Comparison of ENCODE assay signal across 15 cellular contexts in genomic region chr5:174553556-174553955, GRCh38.
A peak's percentile ranks its signal among the peaks of the same experiment; 100 is the strongest.
DNase-seq lines count a peak whose midpoint lies in the region; ATAC-seq and TF ChIP-seq lines count a peak whose summit lies in the region.
"Had no signal": no experiment of that assay in that cellular context is flagged by ENCODE, and none has a peak within 500 bp of the region (broad histone marks: within the 10 kb centered on the region; RNA-seq: fewer than 3 reads in every experiment).

No MANE protein-coding gene starts in this region.

- ATAC-seq in GM18498 (IDR thresholded peaks at IDR 0.05; ENCODE audit: unreplicated experiment), result no peak
- ATAC-seq in esophagus mucosa, result no peak
- ATAC-seq: PC-3 had no signal

- H3K27me3 ChIP-seq in adrenal gland (peaks cover 5% of the 10 kb centered on the region), tibial artery (no peaks in the 10 kb centered on the region)

- H3K9me3 ChIP-seq in adrenal gland (replicated peaks in 1 of 3) (no peaks in the 10 kb centered on the region), tibial artery (no peaks in the 10 kb centered on the region)

- DNase-seq in adrenal gland (peak in 6 of 7 donors; percentile 13 to 55 (median 25)), coronary artery (ENCODE audit: low spot score) (peak; percentile 92), medulla oblongata (ENCODE audit: extremely low spot score) (peak; percentile 63), tibial artery (peak; percentile 93 to 95)
- DNase-seq in stimulated activated CD4-positive, alpha-beta T cell treated with anti-CD3 and anti-CD28 coated beads, Interleukin-4, amount 100 ng/mL, for 24 hours, result no peak
- DNase-seq: DMS 273 treated with DMSO at 0.1 percent for 48 hours, NCI-H1048, NCI-H146, NCI-H2081, NCI-H774, PC-3 had no signal

- no peak for TF ChIP-seq POLR2A in adrenal gland (IDR thresholded peaks at IDR 0.05)

- WGBS in adrenal gland, 4 donors, result 63 to 85% (median 69%) methylated on average over 11 to 12 of the region's 12 CpGs

- intact Hi-C loops in adrenal gland (cut with DNase I) (no loop called here), tibial artery (cut with DNase I; ENCODE audit: low total_unique reads) (no loop called here)

- no peak overlapping the region for H3K4me3 ChIP-seq in adrenal gland
- H3K4me3 ChIP-seq in coronary artery, result no peak overlapping the region
- no peak overlapping the region for H3K4me3 ChIP-seq in tibial artery

- no peaks in the 10 kb centered on the region for H3K4me1 ChIP-seq in adrenal gland (replicated peaks in 1 of 2)
- H3K4me1 ChIP-seq in tibial artery, result peaks cover 0 to 34% (median 21%) of the 10 kb centered on the region in 4 donors

- no peaks in the 10 kb centered on the region for H3K36me3 ChIP-seq in adrenal gland (replicated peaks in 1 of 2)
- H3K36me3 ChIP-seq in tibial artery, result no peaks in the 10 kb centered on the region

- TF ChIP-seq CTCF in adrenal gland (IDR thresholded peaks at IDR 0.05) (no peak), coronary artery (IDR thresholded peaks at IDR 0.05) (no peak), tibial artery (IDR thresholded peaks at IDR 0.05) (no peak)

- H3K27ac ChIP-seq in adrenal gland (no peak overlapping the region), coronary artery (peak overlapping the region; percentile 49 to 82), tibial artery (peak overlapping the region; percentile 72 to 75)
- H3K27ac ChIP-seq: KMS-11, RWPE1 had no signal

Comparison
In these comparisons a context has a peak if more than half of its experiments do, and no peak if none do; other contexts are left out.
1. H3K27ac ChIP-seq: peak in coronary artery (2 of 2) and tibial artery (2 of 2); none in adrenal gland (0 of 5).